Comparison of ENCODE assay signal across 11 cellular contexts in the genomic region with DNA sequence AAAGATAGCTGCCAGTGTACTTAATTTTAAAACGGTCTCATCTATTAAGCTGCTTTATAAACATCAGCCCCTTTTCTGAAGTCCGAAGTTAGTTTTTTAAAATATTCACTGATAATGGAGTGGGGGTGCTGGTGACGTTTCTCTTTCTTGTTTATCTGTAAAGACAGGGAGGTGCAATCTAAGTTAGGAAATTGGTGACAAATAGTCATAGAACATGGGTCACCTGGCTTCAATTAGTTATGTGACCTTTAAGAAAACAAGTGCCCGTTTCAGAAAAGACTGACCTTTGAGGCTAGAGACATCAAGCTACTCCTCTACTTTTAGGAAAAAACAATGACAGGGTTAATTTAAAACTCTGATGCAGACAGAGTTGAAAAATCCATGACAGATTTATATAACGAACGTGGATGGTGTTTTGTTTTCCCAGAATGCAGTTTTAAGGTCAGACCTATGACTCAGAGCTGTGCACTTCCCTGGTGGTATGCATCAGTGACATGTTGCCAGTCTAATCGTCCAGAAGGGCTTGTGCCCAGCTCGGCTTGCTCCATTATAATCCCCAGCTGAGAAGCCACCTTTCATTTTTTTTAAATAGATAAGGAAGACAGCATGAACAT. TPM values are rescaled to one million over a fixed set of nuclear protein-coding genes. Genes with fewer than 3 reads are reported as not detected.
DNase-seq lines count a peak whose midpoint lies in the region; ATAC-seq and TF ChIP-seq lines count a peak whose summit lies in the region.
"Had no signal": no experiment of that assay in that cellular context is flagged by ENCODE, and none has a peak within 500 bp of the region (broad histone marks: within the 10 kb centered on the region; RNA-seq: fewer than 3 reads in every experiment).

No MANE protein-coding gene starts in this region.

- H3K4me1 Mint-ChIP-seq in activated CD4-positive, alpha-beta T cell treated with anti-CD3 and anti-CD28 coated beads, Interleukin-2, amount 10 ng/mL, durations not matched to agents 7 days and 5 days = peaks cover 2% of the 10 kb centered on the region
- peaks cover 11% of the 10 kb centered on the region for H3K4me1 Mint-ChIP-seq in activated CD4-positive, alpha-beta memory T cell treated with anti-CD3 and anti-CD28 coated beads, Interleukin-2, amount 10 ng/mL, durations not matched to agents 7 days and 5 days
- H3K4me1 Mint-ChIP-seq: stimulated activated naive CD8-positive, alpha-beta T cell treated with anti-CD3 and anti-CD28 coated beads, Interleukin-15, amount 100 ng/mL, for 72 hours had no signal

- no peak for ATAC-seq in left colon
- ATAC-seq: activated T-cell treated with anti-CD3 and anti-CD28 coated beads, Interleukin-2, amount 50 U/mL, for 4 hours; stimulated activated naive CD8-positive, alpha-beta T cell treated with anti-CD3 and anti-CD28 coated beads, Interleukin-15, amount 100 ng/mL, for 72 hours had no signal

- no peak overlapping the region for H3K4me3 Mint-ChIP-seq in activated CD4-positive, alpha-beta T cell treated with anti-CD3 and anti-CD28 coated beads, Interleukin-2, amount 10 ng/mL, durations not matched to agents 7 days and 5 days
- H3K4me3 Mint-ChIP-seq in activated CD4-positive, alpha-beta memory T cell treated with anti-CD3 and anti-CD28 coated beads, Interleukin-2, amount 10 ng/mL, durations not matched to agents 7 days and 5 days = no peak overlapping the region
- H3K4me3 Mint-ChIP-seq: activated T-cell treated with anti-CD3 and anti-CD28 coated beads, Interleukin-2, amount 50 U/mL, for 4 hours; stimulated activated naive CD8-positive, alpha-beta T cell treated with anti-CD3 and anti-CD28 coated beads, Interleukin-15, amount 100 ng/mL, for 72 hours had no signal

- intact Hi-C loops in stomach (cut with DNase I; ENCODE audit: low total_unique reads) = no loop called here
- intact Hi-C loops in left colon (cut with DNase I, micrococcal nuclease) = no loop called here

- H3K36me3 ChIP-seq in HEK293 (ENCODE audit: control insufficient read depth in 2 of 2, insufficient read depth in 1 of 2, low read length in 2 of 2) (peaks cover 0 to 1% of the 10 kb centered on the region in 2 experiments; a peak in 2 of 3 replicates), stomach (no peaks in the 10 kb centered on the region)

- TF ChIP-seq POLR2A in stomach (IDR thresholded peaks at IDR 0.05) = no peak

- no peak overlapping the region for H3K27ac ChIP-seq in HEK293 (ENCODE audit: extremely low read depth, low read depth, low read length)
- H3K27ac ChIP-seq in stomach = peak overlapping the region in 4 of 5 donors; percentile 17 to 86 (median 42)

- DNase-seq in amniotic epithelial cell (ENCODE audit: low read depth) (peak; percentile 73), iris pigment epithelial cell (ENCODE audit: low read depth) (peak; percentile 55), stomach (no peak), left colon (no peak), cortex of kidney (lab: John Stamatoyannopoulos, UW) (no peak)
- no peak for DNase-seq in activated CD4-positive, alpha-beta T cell treated with anti-CD3 and anti-CD28 coated beads, Interleukin-2, amount 10 ng/mL, durations not matched to agents 7 days and 5 days
- DNase-seq in activated CD4-positive, alpha-beta memory T cell treated with anti-CD3 and anti-CD28 coated beads, Interleukin-2, amount 10 ng/mL, durations not matched to agents 7 days and 5 days = no peak
- DNase-seq: activated T-cell treated with anti-CD3 and anti-CD28 coated beads, Interleukin-2, amount 50 U/mL, for 4 hours; NCI-H526 treated with DMSO at 0.1 percent for 48 hours; stimulated activated naive CD8-positive, alpha-beta T cell treated with anti-CD3 and anti-CD28 coated beads, Interleukin-15, amount 100 ng/mL, for 72 hours had no signal

- no peaks in the 10 kb centered on the region for H3K36me3 Mint-ChIP-seq in activated CD4-positive, alpha-beta T cell treated with anti-CD3 and anti-CD28 coated beads, Interleukin-2, amount 10 ng/mL, durations not matched to agents 7 days and 5 days (ENCODE audit: low read depth)
- no peaks in the 10 kb centered on the region for H3K36me3 Mint-ChIP-seq in activated CD4-positive, alpha-beta memory T cell treated with anti-CD3 and anti-CD28 coated beads, Interleukin-2, amount 10 ng/mL, durations not matched to agents 7 days and 5 days (ENCODE audit: low read depth)

- no peaks in the 10 kb centered on the region for H3K9me3 Mint-ChIP-seq in activated CD4-positive, alpha-beta T cell treated with anti-CD3 and anti-CD28 coated beads, Interleukin-2, amount 10 ng/mL, durations not matched to agents 7 days and 5 days
- H3K9me3 Mint-ChIP-seq in activated CD4-positive, alpha-beta memory T cell treated with anti-CD3 and anti-CD28 coated beads, Interleukin-2, amount 10 ng/mL, durations not matched to agents 7 days and 5 days = no peaks in the 10 kb centered on the region
- H3K9me3 Mint-ChIP-seq: activated T-cell treated with anti-CD3 and anti-CD28 coated beads, Interleukin-2, amount 50 U/mL, for 4 hours; stimulated activated naive CD8-positive, alpha-beta T cell treated with anti-CD3 and anti-CD28 coated beads, Interleukin-15, amount 100 ng/mL, for 72 hours had no signal

- 10 to 23% (median 20%) methylated on average over 8 of the region's 8 CpGs for WGBS in stomach, 5 donors

- no peak for TF ChIP-seq CTCF in HEK293 (tag by site-specific recombination; IDR thresholded peaks at IDR 0.05)
- no peak for TF ChIP-seq CTCF in stomach (IDR thresholded peaks at IDR 0.05)

- H3K4me3 ChIP-seq in HEK293 (ENCODE audit: low read depth, low read length) = no peak overlapping the region
- no peak overlapping the region for H3K4me3 ChIP-seq in stomach

- peaks cover 0 to 5% (median 0%) of the 10 kb centered on the region in 3 donors for H3K27me3 ChIP-seq in stomach

- H3K9me3 ChIP-seq in HEK293 (ENCODE audit: control insufficient read depth, insufficient read depth, low read depth, low read length) = no peaks in the 10 kb centered on the region
- no peaks in the 10 kb centered on the region for H3K9me3 ChIP-seq in stomach

- H3K27me3 Mint-ChIP-seq in activated CD4-positive, alpha-beta T cell treated with anti-CD3 and anti-CD28 coated beads, Interleukin-2, amount 10 ng/mL, durations not matched to agents 7 days and 5 days = no peaks in the 10 kb centered on the region
- H3K27me3 Mint-ChIP-seq in activated CD4-positive, alpha-beta memory T cell treated with anti-CD3 and anti-CD28 coated beads, Interleukin-2, amount 10 ng/mL, durations not matched to agents 7 days and 5 days = no peaks in the 10 kb centered on the region
- H3K27me3 Mint-ChIP-seq: stimulated activated naive CD8-positive, alpha-beta T cell treated with anti-CD3 and anti-CD28 coated beads, Interleukin-15, amount 100 ng/mL, for 72 hours had no signal

- peaks cover 22% of the 10 kb centered on the region for H3K4me1 ChIP-seq in HEK293 (ENCODE audit: control insufficient read depth, insufficient read depth, low read length)
- H3K4me1 ChIP-seq in stomach = peaks cover 0 to 28% (median 9%) of the 10 kb centered on the region in 4 donors

- peak; percentile 47 for TF ChIP-seq EP300 in stomach (IDR thresholded peaks at IDR 0.05)

- POLR2A ChIA-PET in HEK293 (lab: Yijun Ruan, JAX) = no interaction called here
- POLR2A ChIA-PET in activated CD4-positive, alpha-beta T cell treated with anti-CD3 and anti-CD28 coated beads, Interleukin-2, amount 10 ng/mL, durations not matched to agents 7 days and 5 days (lab: Charles Lee) = no interaction called here
- POLR2A ChIA-PET in activated CD4-positive, alpha-beta memory T cell treated with anti-CD3 and anti-CD28 coated beads, Interleukin-2, amount 10 ng/mL, durations not matched to agents 7 days and 5 days (lab: Charles Lee) = no interaction called here

- no peak overlapping the region for H3K27ac Mint-ChIP-seq in activated CD4-positive, alpha-beta T cell treated with anti-CD3 and anti-CD28 coated beads, Interleukin-2, amount 10 ng/mL, durations not matched to agents 7 days and 5 days
- H3K27ac Mint-ChIP-seq in activated CD4-positive, alpha-beta memory T cell treated with anti-CD3 and anti-CD28 coated beads, Interleukin-2, amount 10 ng/mL, durations not matched to agents 7 days and 5 days = no peak overlapping the region
- H3K27ac Mint-ChIP-seq: stimulated activated naive CD8-positive, alpha-beta T cell treated with anti-CD3 and anti-CD28 coated beads, Interleukin-15, amount 100 ng/mL, for 72 hours had no signal

- CTCF ChIA-PET in HEK293 (lab: Yijun Ruan, JAX) = interaction anchor here (1.4 to 1.6 kb wide), 2 partner anchors 14 to 23 kb away, joined by 3 to 6 read pairs; no protein-coding TSS in a partner anchor
- CTCF ChIA-PET in activated CD4-positive, alpha-beta T cell treated with anti-CD3 and anti-CD28 coated beads, Interleukin-2, amount 10 ng/mL, durations not matched to agents 7 days and 5 days (lab: Charles Lee) = interaction anchor here (0.6 kb wide), 1 partner anchor 674 kb away, joined by 5 read pairs; no protein-coding TSS in a partner anchor
- CTCF ChIA-PET in activated CD4-positive, alpha-beta memory T cell treated with anti-CD3 and anti-CD28 coated beads, Interleukin-2, amount 10 ng/mL, durations not matched to agents 7 days and 5 days (lab: Charles Lee) = no interaction called here

TF ChIP-seq in HEK293, 187 proteins besides CTCF, POLR2A, EP300 and RAD21 (continues in another document):
- TF ChIP-seq, protein P1, sequence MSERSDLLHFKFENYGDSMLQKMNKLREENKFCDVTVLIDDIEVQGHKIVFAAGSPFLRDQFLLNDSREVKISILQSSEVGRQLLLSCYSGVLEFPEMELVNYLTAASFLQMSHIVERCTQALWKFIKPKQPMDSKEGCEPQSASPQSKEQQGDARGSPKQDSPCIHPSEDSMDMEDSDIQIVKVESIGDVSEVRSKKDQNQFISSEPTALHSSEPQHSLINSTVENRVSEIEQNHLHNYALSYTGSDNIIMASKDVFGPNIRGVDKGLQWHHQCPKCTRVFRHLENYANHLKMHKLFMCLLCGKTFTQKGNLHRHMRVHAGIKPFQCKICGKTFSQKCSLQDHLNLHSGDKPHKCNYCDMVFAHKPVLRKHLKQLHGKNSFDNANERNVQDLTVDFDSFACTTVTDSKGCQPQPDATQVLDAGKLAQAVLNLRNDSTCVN (tag by site-specific recombination; optimal IDR thresholded peaks at IDR 0.05) = no peak

RNA-seq across cellular contexts. Expression of a gene that starts 38.2 kb away (rescaled TPM):
- 1,000 to 10,000 TPM in 1 of 5 donors, 100 to 1,000 TPM in 4; 101 to 1,286 (median 650) TPM for total RNA-seq in stomach
- polyA plus RNA-seq in stomach = 100 to 1,000 TPM; 147 to 325 (median 211) TPM
- total RNA-seq in activated CD4-positive, alpha-beta T cell treated with anti-CD3 and anti-CD28 coated beads, Interleukin-2, amount 10 ng/mL, durations not matched to agents 7 days and 5 days = 10 to 100 TPM; 12.8 to 16.7 TPM
- 100 to 1,000 TPM in 1 of 2 donors, 10 to 100 TPM in 1; 24.8 to 175 TPM for total RNA-seq in left colon
- total RNA-seq in activated CD4-positive, alpha-beta memory T cell treated with anti-CD3 and anti-CD28 coated beads, Interleukin-2, amount 10 ng/mL, durations not matched to agents 7 days and 5 days = 10 to 100 TPM; 25.5 to 31.0 TPM

Comparison
In these comparisons a context has a peak if more than half of its experiments do, and no peak if none do; other contexts are left out.
1. DNase-seq: peak in amniotic epithelial cell (single experiment) and iris pigment epithelial cell (single experiment); none in stomach (single experiment), activated CD4-positive, alpha-beta T cell treated with anti-CD3 and anti-CD28 coated beads, Interleukin-2, amount 10 ng/mL, durations not matched to agents 7 days and 5 days (single experiment), left colon (0 of 2), cortex of kidney (single experiment) and activated CD4-positive, alpha-beta memory T cell treated with anti-CD3 and anti-CD28 coated beads, Interleukin-2, amount 10 ng/mL, durations not matched to agents 7 days and 5 days (single experiment).